Comparison of ENCODE assay signal across 21 cellular contexts in the genomic region with DNA sequence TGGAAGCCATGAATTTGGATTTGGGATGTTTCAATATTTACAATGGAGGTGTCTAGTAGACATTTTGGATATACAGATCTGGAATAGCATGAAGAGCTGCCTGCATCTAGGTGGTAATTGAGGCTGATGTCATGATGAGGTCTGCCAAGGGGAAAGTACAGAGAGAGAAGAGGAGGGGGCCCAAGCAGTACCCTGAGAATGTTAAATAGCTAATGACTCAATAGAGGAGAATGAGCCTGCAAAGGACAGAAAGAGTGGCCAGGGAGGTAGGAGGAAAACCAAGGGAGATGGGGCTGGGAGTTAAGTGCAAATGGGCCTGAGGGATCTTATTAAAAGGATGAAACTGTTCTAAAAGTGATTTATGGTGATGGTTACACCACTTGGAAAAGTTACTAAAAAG.
"Had no signal": no experiment of that assay in that cellular context is flagged by ENCODE, and none has a peak within 500 bp of the region (broad histone marks: within the 10 kb centered on the region; RNA-seq: fewer than 3 reads in every experiment).

No MANE protein-coding gene starts in this region.

- H3K27ac ChIP-seq: adrenal gland, cardiac muscle cell, SJSA1 had no signal

- H3K4me3 ChIP-seq: adrenal gland, cardiac muscle cell, SJSA1 had no signal

- H3K27me3 ChIP-seq: adrenal gland, cardiac muscle cell, SJSA1 had no signal

- H3K9me3 ChIP-seq: adrenal gland, SJSA1, SK-N-SH had no signal

- H3K36me3 ChIP-seq: adrenal gland, cardiac muscle cell, SJSA1 had no signal

- H3K4me1 ChIP-seq: adrenal gland, SJSA1 had no signal

- H3K9ac ChIP-seq: SK-N-SH had no signal

- H3K4me2 ChIP-seq: SK-N-SH had no signal

- DNase-seq: activated CD4-positive, alpha-beta T cell treated with anti-CD3 and anti-CD28 coated beads for 36 hours; activated CD4-positive, alpha-beta T cell treated with anti-CD3 and anti-CD28 coated beads, Interleukin-2, amount 10 ng/mL, durations not matched to agents 7 days and 5 days; activated CD4-positive, alpha-beta T cell treated with anti-CD3 and anti-CD28 coated beads, Interleukin-2, amount 50 U/mL, for 48 hours; activated CD8-positive, alpha-beta T cell treated with anti-CD3 and anti-CD28 coated beads, Interleukin-2, amount 10 ng/mL, durations not matched to agents 7 days and 5 days; activated gamma-delta T cell treated with Interleukin-2 at 50 U/mL for 16 hours; activated naive CD4-positive, alpha-beta T cell treated with anti-CD3 and anti-CD28 coated beads for 36 hours; activated T-cell treated with anti-CD3 and anti-CD28 coated beads, Interleukin-2, amount 50 U/mL, for 24 hours; adrenal gland; NCI-H1105; NCI-H1417 treated with DMSO at 0.1 percent for 48 hours; NCI-H187 treated with DMSO at 0.1 percent for 48 hours; NCI-H2081; NCI-H2171 treated with DMSO at 0.1 percent for 48 hours; NCI-H2227 treated with DMSO at 0.1 percent for 48 hours; NCI-H446 treated with DMSO at 0.1 percent for 48 hours; NCI-H524; RPMI8226; SHP77 treated with DMSO at 0.1 percent for 48 hours; SK-N-SH had no signal
